Comparison of ENCODE assay signal across 36 cellular contexts in the genomic region with DNA sequence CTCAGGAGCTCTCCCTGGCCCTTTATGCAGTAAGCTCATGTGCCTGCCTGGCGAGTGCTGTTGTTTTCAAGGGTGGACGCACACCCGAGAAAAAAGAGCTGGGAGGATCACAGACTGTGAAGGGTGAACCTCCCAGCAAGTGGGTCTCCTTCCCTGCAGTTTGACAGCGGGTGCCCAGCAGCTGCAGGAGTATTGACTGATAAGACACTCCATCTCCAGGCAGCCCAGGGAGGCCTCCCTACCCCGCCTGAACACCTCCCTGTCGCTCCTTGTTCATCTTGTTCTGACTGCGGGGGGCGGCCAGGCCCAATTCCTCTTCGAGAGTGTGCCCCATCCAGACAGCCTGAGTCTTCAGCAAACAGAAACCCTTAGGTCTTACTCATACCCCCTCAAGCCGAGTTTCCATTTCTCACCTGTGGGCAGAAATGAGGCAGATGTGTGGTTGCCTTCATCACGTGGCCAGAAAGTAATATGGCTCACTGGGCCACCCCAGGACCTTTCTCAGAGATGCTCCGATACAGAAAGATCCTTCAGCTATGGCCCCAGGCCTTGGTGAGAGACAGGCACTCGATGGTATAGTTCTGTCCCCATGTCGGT. TPM values are rescaled to one million over a fixed set of nuclear protein-coding genes. Genes with fewer than 3 reads are reported as not detected.
DNase-seq lines count a peak whose midpoint lies in the region; ATAC-seq, FAIRE-seq and TF ChIP-seq lines count a peak whose summit lies in the region.
"Had no signal": no experiment of that assay in that cellular context is flagged by ENCODE, and none has a peak within 500 bp of the region (broad histone marks: within the 10 kb centered on the region; RNA-seq: fewer than 3 reads in every experiment).

No MANE protein-coding gene starts in this region.

- H3K36me3 ChIP-seq in HepG2 (replicated peaks in 1 of 2; ENCODE audit: control insufficient read depth in 1 of 2, insufficient read depth in 2 of 2, low read length in 2 of 2), result peaks cover 39 to 70% of the 10 kb centered on the region in 2 experiments
- H3K36me3 ChIP-seq: uterus had no signal

- POLR2A ChIA-PET in activated CD4-positive, alpha-beta T cell treated with anti-CD3 and anti-CD28 coated beads for 36 hours (lab: Charles Lee), result no interaction called here
- POLR2A ChIA-PET in activated CD4-positive, alpha-beta T cell treated with anti-CD3 and anti-CD28 coated beads, Interleukin-2, amount 10 ng/mL, durations not matched to agents 7 days and 5 days (lab: Charles Lee), result no interaction called here
- POLR2A ChIA-PET in GM10248 (lab: Yijun Ruan, JAX) (no interaction called here), HepG2 (lab: Yijun Ruan, JAX) (no interaction called here)
- POLR2A ChIA-PET in activated CD8-positive, alpha-beta T cell treated with anti-CD3 and anti-CD28 coated beads for 36 hours (lab: Charles Lee), result interaction anchor here (1.3 to 1.5 kb wide), 2 partner anchors 10 to 13 kb away, joined by 3 to 5 read pairs; no protein-coding TSS in a partner anchor

- TF ChIP-seq RAD21 in HepG2 (CRISPR knock-in tag; IDR thresholded peaks at IDR 0.05), result no peak

- H3K4me2 ChIP-seq in HepG2 (ENCODE audit: low read depth, low read length), result no peak overlapping the region
- H3K4me2 ChIP-seq: smooth muscle cell had no signal

- intact Hi-C loops in activated CD4-positive, alpha-beta T cell treated with anti-CD3 and anti-CD28 coated beads for 36 hours (cut with DNase I, micrococcal nuclease), result no loop called here
- intact Hi-C loops in activated CD8-positive, alpha-beta T cell treated with anti-CD3 and anti-CD28 coated beads for 36 hours (cut with micrococcal nuclease), result no loop called here
- intact Hi-C loops in HepG2 (cut with micrococcal nuclease; ENCODE audit: unreplicated experiment), result no loop called here

- H3K27me3 ChIP-seq in HepG2 (ENCODE audit: control insufficient read depth in 1 of 2, insufficient read depth in 2 of 2, low read length in 2 of 2), result no peaks in the 10 kb centered on the region
- H3K27me3 ChIP-seq: ascending aorta, heart right ventricle, MG63, pancreas, right atrium auricular region, uterus had no signal

- peaks cover 50% of the 10 kb centered on the region for H3K36me3 Mint-ChIP-seq in activated CD4-positive, alpha-beta T cell treated with anti-CD3 and anti-CD28 coated beads for 36 hours (ENCODE audit: low read depth)
- H3K36me3 Mint-ChIP-seq in activated CD4-positive, alpha-beta T cell treated with anti-CD3 and anti-CD28 coated beads, Interleukin-2, amount 10 ng/mL, durations not matched to agents 7 days and 5 days (ENCODE audit: low read depth), result peaks cover 48% of the 10 kb centered on the region
- peaks cover 45% of the 10 kb centered on the region for H3K36me3 Mint-ChIP-seq in activated CD8-positive, alpha-beta T cell treated with anti-CD3 and anti-CD28 coated beads for 36 hours (ENCODE audit: low read depth)

- CTCF ChIA-PET in activated CD4-positive, alpha-beta T cell treated with anti-CD3 and anti-CD28 coated beads for 36 hours (lab: Charles Lee), result interaction anchor here (0.6 to 1.0 kb wide), 3 partner anchors 9 to 15 kb away, joined by 3 to 4 read pairs (median 3); no protein-coding TSS in a partner anchor
- CTCF ChIA-PET in activated CD4-positive, alpha-beta T cell treated with anti-CD3 and anti-CD28 coated beads, Interleukin-2, amount 10 ng/mL, durations not matched to agents 7 days and 5 days (lab: Charles Lee), result interaction anchor here (0.6 to 1.1 kb wide), 3 partner anchors 92 to 160 kb away, joined by 3 read pairs; no protein-coding TSS in a partner anchor
- CTCF ChIA-PET in GM10248 (lab: Yijun Ruan, JAX), result no interaction called here
- CTCF ChIA-PET in activated CD8-positive, alpha-beta T cell treated with anti-CD3 and anti-CD28 coated beads for 36 hours (lab: Charles Lee), result no interaction called here
- CTCF ChIA-PET in HepG2 (lab: Yijun Ruan, JAX; ENCODE audit: low intra/inter-chr PET ratio, low total read pairs), result no interaction called here

- 94% methylated on average over 12 of the region's 14 CpGs for WGBS in HepG2 (ENCODE audit: low lambda C conversion rate)

- ATAC-seq in activated CD4-positive, alpha-beta T cell treated with anti-CD3 and anti-CD28 coated beads for 36 hours, result peak; percentile 82
- peak; percentile 86 for ATAC-seq in activated CD8-positive, alpha-beta T cell treated with anti-CD3 and anti-CD28 coated beads for 36 hours
- peak; percentile 2 for ATAC-seq in HepG2
- ATAC-seq: esophagus mucosa, heart right ventricle, mucosa of descending colon, Panc1, pancreas had no signal

- no peak overlapping the region for H2AFZ ChIP-seq in HepG2 (ENCODE audit: low read length)

- no peaks in the 10 kb centered on the region for H3K9me3 Mint-ChIP-seq in activated CD4-positive, alpha-beta T cell treated with anti-CD3 and anti-CD28 coated beads for 36 hours (ENCODE audit: low read depth)
- H3K9me3 Mint-ChIP-seq in activated CD4-positive, alpha-beta T cell treated with anti-CD3 and anti-CD28 coated beads, Interleukin-2, amount 10 ng/mL, durations not matched to agents 7 days and 5 days, result no peaks in the 10 kb centered on the region
- no peaks in the 10 kb centered on the region for H3K9me3 Mint-ChIP-seq in activated CD8-positive, alpha-beta T cell treated with anti-CD3 and anti-CD28 coated beads for 36 hours
- H3K9me3 Mint-ChIP-seq: activated naive CD4-positive, alpha-beta T cell treated with anti-CD3 and anti-CD28 coated beads, Interleukin-2, amount 50 U/mL, for 24 hours; CD4-positive, alpha-beta T cell; nephron had no signal

- H3K27ac Mint-ChIP-seq in activated CD4-positive, alpha-beta T cell treated with anti-CD3 and anti-CD28 coated beads for 36 hours, result peak overlapping the region; percentile 19
- H3K27ac Mint-ChIP-seq in activated CD4-positive, alpha-beta T cell treated with anti-CD3 and anti-CD28 coated beads, Interleukin-2, amount 10 ng/mL, durations not matched to agents 7 days and 5 days, result no peak overlapping the region
- H3K27ac Mint-ChIP-seq in activated CD8-positive, alpha-beta T cell treated with anti-CD3 and anti-CD28 coated beads for 36 hours, result peak overlapping the region; percentile 53
- H3K27ac Mint-ChIP-seq: activated naive CD4-positive, alpha-beta T cell treated with anti-CD3 and anti-CD28 coated beads, Interleukin-2, amount 50 U/mL, for 24 hours; CD4-positive, alpha-beta T cell; nephron had no signal

- TF ChIP-seq CTCF in GM10248 (IDR thresholded peaks at IDR 0.05; ENCODE audit: control extremely low read depth, extremely low read depth, low read depth, missing control alignments) (no peak), HepG2 (CRISPR knock-in tag; IDR thresholded peaks at IDR 0.05) (no peak)
- TF ChIP-seq CTCF in activated CD8-positive, alpha-beta T cell treated with anti-CD3 and anti-CD28 coated beads for 36 hours (IDR thresholded peaks at IDR 0.05), result no peak

- BruUV-seq in HepG2 (replicated peaks; lab: Mats Ljungman, UMichigan), result TSS peak; percentile 15

- FAIRE-seq in HepG2 (lab: Jason Lieb, UNC), result no peak
- FAIRE-seq: GM19239, pancreas had no signal

- H4K20me1 ChIP-seq in HepG2 (ENCODE audit: insufficient read depth, low read length), result no peaks in the 10 kb centered on the region; the same call in 1 of the 2 replicates

- no peak overlapping the region for H3K4me3 ChIP-seq in HepG2 (replicated peaks in 1 of 3; ENCODE audit: insufficient read depth in 1 of 3, low read depth in 2 of 3, low read length in 3 of 3)
- H3K4me3 ChIP-seq: ascending aorta, heart right ventricle, MG63, mucosa of descending colon, pancreas, right atrium auricular region, smooth muscle cell, thoracic aorta, uterus had no signal

- no peaks in the 10 kb centered on the region for H3K9me3 ChIP-seq in HepG2 (ENCODE audit: low read length)
- H3K9me3 ChIP-seq: ascending aorta, heart right ventricle, MG63, mucosa of descending colon, pancreas, right atrium auricular region, thoracic aorta, uterus had no signal

- no peak overlapping the region for H3K9ac ChIP-seq in HepG2 (ENCODE audit: insufficient read depth, low read depth, low read length)

- H3K27me3 Mint-ChIP-seq in activated CD4-positive, alpha-beta T cell treated with anti-CD3 and anti-CD28 coated beads for 36 hours, result no peaks in the 10 kb centered on the region
- H3K27me3 Mint-ChIP-seq in activated CD4-positive, alpha-beta T cell treated with anti-CD3 and anti-CD28 coated beads, Interleukin-2, amount 10 ng/mL, durations not matched to agents 7 days and 5 days, result no peaks in the 10 kb centered on the region
- no peaks in the 10 kb centered on the region for H3K27me3 Mint-ChIP-seq in activated CD8-positive, alpha-beta T cell treated with anti-CD3 and anti-CD28 coated beads for 36 hours
- H3K27me3 Mint-ChIP-seq: activated naive CD4-positive, alpha-beta T cell treated with anti-CD3 and anti-CD28 coated beads, Interleukin-2, amount 50 U/mL, for 24 hours; CD4-positive, alpha-beta T cell had no signal

- peak; percentile 28 for DNase-seq in activated CD4-positive, alpha-beta T cell treated with anti-CD3 and anti-CD28 coated beads for 36 hours
- DNase-seq in activated CD4-positive, alpha-beta T cell treated with anti-CD3 and anti-CD28 coated beads, Interleukin-2, amount 10 ng/mL, durations not matched to agents 7 days and 5 days, result no peak
- DNase-seq in GM10248 (ENCODE audit: extremely low spot score) (peak; percentile 8), HepG2 (ENCODE audit: low spot score) (no peak), globus pallidus (ENCODE audit: low spot score) (no peak), NCI-H2196 treated with DMSO at 0.1 percent for 48 hours (lab: John Stamatoyannopoulos, UW; ENCODE audit: unreplicated experiment) (no peak), NOMO-1 treated with dmso at 0.1 percent for 144 hours (lab: John Stamatoyannopoulos, UW; ENCODE audit: unreplicated experiment) (no peak)
- DNase-seq in activated CD8-positive, alpha-beta T cell treated with anti-CD3 and anti-CD28 coated beads for 36 hours, result peak; percentile 54
- DNase-seq: 8988T; AML-193; CD4-positive, alpha-beta T cell; EL; foreskin fibroblast; HCEC 1CT; heart right ventricle; KBM-7; kidney glomerular epithelial cell; MG63; mucosa of descending colon; NCI-H1105 treated with DMSO at 0.1 percent for 48 hours; NCI-H2029 treated with DMSO at 0.1 percent for 48 hours; NCI-H2227 treated with DMSO at 0.1 percent for 48 hours; NCI-H526 treated with DMSO at 0.1 percent for 48 hours; pancreas; SIG-M5; stimulated activated naive CD4-positive, alpha-beta T cell; uterus had no signal

- TF ChIP-seq EP300 in HepG2 (IDR thresholded peaks at IDR 0.05; ENCODE audit: low read depth in 2 of 2, low read length in 2 of 2), result no peak
- TF ChIP-seq EP300 in HepG2 (CRISPR knock-in tag; IDR thresholded peaks at IDR 0.05; ENCODE audit: borderline replicate concordance), result no peak

- peaks cover 21% of the 10 kb centered on the region for H3K4me1 ChIP-seq in HepG2 (ENCODE audit: insufficient read depth, low read length)
- H3K4me1 ChIP-seq: ascending aorta, pancreas, uterus had no signal

- 0 out of 4 replicates have a peak, but pooled peaks of 1 of the 2 experiments have one; percentile 24 for TF ChIP-seq POLR2A in HepG2 (IDR thresholded peaks at IDR 0.05; ENCODE audit: insufficient read depth in 1 of 2, low read depth in 2 of 2, low read length in 2 of 2)

- no peak overlapping the region for H3K27ac ChIP-seq in HepG2 (ENCODE audit: extremely low read length, insufficient read depth, low read length)
- H3K27ac ChIP-seq: ascending aorta, heart right ventricle, pancreas, right atrium auricular region, thoracic aorta, uterus had no signal

- no peak overlapping the region for H3K4me3 Mint-ChIP-seq in activated CD4-positive, alpha-beta T cell treated with anti-CD3 and anti-CD28 coated beads for 36 hours
- H3K4me3 Mint-ChIP-seq in activated CD4-positive, alpha-beta T cell treated with anti-CD3 and anti-CD28 coated beads, Interleukin-2, amount 10 ng/mL, durations not matched to agents 7 days and 5 days, result no peak overlapping the region
- no peak overlapping the region for H3K4me3 Mint-ChIP-seq in activated CD8-positive, alpha-beta T cell treated with anti-CD3 and anti-CD28 coated beads for 36 hours
- H3K4me3 Mint-ChIP-seq: activated naive CD4-positive, alpha-beta T cell treated with anti-CD3 and anti-CD28 coated beads, Interleukin-2, amount 50 U/mL, for 24 hours; CD4-positive, alpha-beta T cell; nephron had no signal

- in situ Hi-C loops in HepG2 (cut with HindIII; ENCODE audit: extremely low pct_ligation_motif_present, low pct_unique_long_range_greater_than_20kb), result loop anchor here (5.0 kb wide), 1 partner anchor 67 kb away; no protein-coding TSS in a partner anchor

- H3K4me1 Mint-ChIP-seq in activated CD4-positive, alpha-beta T cell treated with anti-CD3 and anti-CD28 coated beads for 36 hours, result peaks cover 10% of the 10 kb centered on the region
- H3K4me1 Mint-ChIP-seq in activated CD4-positive, alpha-beta T cell treated with anti-CD3 and anti-CD28 coated beads, Interleukin-2, amount 10 ng/mL, durations not matched to agents 7 days and 5 days, result no peaks in the 10 kb centered on the region
- H3K4me1 Mint-ChIP-seq in activated CD8-positive, alpha-beta T cell treated with anti-CD3 and anti-CD28 coated beads for 36 hours (ENCODE audit: low read depth), result peaks cover 12% of the 10 kb centered on the region
- H3K4me1 Mint-ChIP-seq: activated naive CD4-positive, alpha-beta T cell treated with anti-CD3 and anti-CD28 coated beads, Interleukin-2, amount 50 U/mL, for 24 hours; nephron had no signal

- H3K79me2 ChIP-seq in HepG2 (ENCODE audit: insufficient read depth, low read length), result no peaks in the 10 kb centered on the region

RNA-seq across cellular contexts. Expression of a gene that starts 17.2 kb away (rescaled TPM):
- total RNA-seq in activated CD4-positive, alpha-beta T cell treated with anti-CD3 and anti-CD28 coated beads for 36 hours, result 100 to 1,000 TPM; 257 to 328 TPM
- 100 to 1,000 TPM; 136 to 149 TPM for total RNA-seq in activated CD4-positive, alpha-beta T cell treated with anti-CD3 and anti-CD28 coated beads, Interleukin-2, amount 10 ng/mL, durations not matched to agents 7 days and 5 days
- total RNA-seq in activated CD8-positive, alpha-beta T cell treated with anti-CD3 and anti-CD28 coated beads for 36 hours, result 100 to 1,000 TPM; 278 to 292 TPM
- total RNA-seq in HepG2 (2016; rRNA removed; fragmentation: Illumina TruSeq; extraction: Trizol), result 90.3 and 107 TPM in 2 replicates
- 35.9 and 38.8 TPM in 2 replicates for total RNA-seq in HepG2 (2016; cell fraction: cytosol; rRNA removed; fragmentation: Illumina TruSeq; extraction: Trizol; ENCODE audit: low read depth)
- total RNA-seq in HepG2 (2016; cell fraction: insoluble cytoplasmic fraction; rRNA removed; fragmentation: Illumina TruSeq; extraction: Trizol), result 93.0 and 94.6 TPM in 2 replicates
- 44.2 and 48.6 TPM in 2 replicates for total RNA-seq in HepG2 (2016; cell fraction: membrane; rRNA removed; fragmentation: Illumina TruSeq; extraction: Trizol)
- 45.4 and 53.0 TPM in 2 replicates for total RNA-seq in HepG2 (2016; cell fraction: nucleus; rRNA removed; fragmentation: Illumina TruSeq; extraction: Trizol)
- polyA plus RNA-seq in HepG2 (2011; rRNA removed), result 81.4 and 90.1 TPM in 2 replicates
- polyA plus RNA-seq in HepG2 (2011; cell fraction: cytosol; rRNA removed), result 48.1 and 61.9 TPM in 2 replicates
- polyA plus RNA-seq in HepG2 (2011; cell fraction: nucleus; rRNA removed), result 51.2 and 52.4 TPM in 2 replicates
- polyA plus RNA-seq in HepG2 (2012), result 126 and 145 TPM in 2 replicates
- polyA plus RNA-seq in HepG2 (2016; cell fraction: cytosol; fragmentation: Illumina TruSeq; extraction: Trizol; ENCODE audit: low read depth), result 80.9 and 96.5 TPM in 2 replicates
- polyA plus RNA-seq in HepG2 (2016; cell fraction: insoluble cytoplasmic fraction; fragmentation: Illumina TruSeq; extraction: Trizol; ENCODE audit: low read depth), result 203 and 256 TPM in 2 replicates
- polyA plus RNA-seq in HepG2 (2016; cell fraction: membrane; fragmentation: Illumina TruSeq; extraction: Trizol; ENCODE audit: low read depth), result 77.6 and 81.5 TPM in 2 replicates
- 113 and 123 TPM in 2 replicates for polyA plus RNA-seq in HepG2 (2016; cell fraction: nucleus; fragmentation: Illumina TruSeq; extraction: Trizol; ENCODE audit: insufficient read depth, low read depth)
- 189 and 195 TPM in 2 replicates for polyA minus RNA-seq in HepG2 (2011; rRNA and poly(A)+ RNA removed; ENCODE audit: low replicate concordance)
- 86.4 and 103 TPM in 2 replicates for polyA minus RNA-seq in HepG2 (2011; cell fraction: cytosol; rRNA and poly(A)+ RNA removed)
- 29.9 and 37.8 TPM in 2 replicates for polyA minus RNA-seq in HepG2 (2011; cell fraction: nucleus; rRNA and poly(A)+ RNA removed)

RNA-seq across cellular contexts. Expression of a gene that starts 17.3 kb away (rescaled TPM):
- 10 to 100 TPM; 47.5 to 50.5 TPM for total RNA-seq in activated CD4-positive, alpha-beta T cell treated with anti-CD3 and anti-CD28 coated beads for 36 hours
- 10 to 100 TPM; 39.1 to 40.3 TPM for total RNA-seq in activated CD4-positive, alpha-beta T cell treated with anti-CD3 and anti-CD28 coated beads, Interleukin-2, amount 10 ng/mL, durations not matched to agents 7 days and 5 days
- 10 to 100 TPM; 25.9 to 26.9 TPM for total RNA-seq in activated CD8-positive, alpha-beta T cell treated with anti-CD3 and anti-CD28 coated beads for 36 hours
- total RNA-seq in HepG2 (2016; rRNA removed; fragmentation: Illumina TruSeq; extraction: Trizol), result 23.9 and 28.0 TPM in 2 replicates
- 13.7 and 16.8 TPM in 2 replicates for total RNA-seq in HepG2 (2016; cell fraction: cytosol; rRNA removed; fragmentation: Illumina TruSeq; extraction: Trizol; ENCODE audit: low read depth)
- 21.2 and 33.5 TPM in 2 replicates for total RNA-seq in HepG2 (2016; cell fraction: insoluble cytoplasmic fraction; rRNA removed; fragmentation: Illumina TruSeq; extraction: Trizol)
- 15.6 and 15.7 TPM in 2 replicates for total RNA-seq in HepG2 (2016; cell fraction: membrane; rRNA removed; fragmentation: Illumina TruSeq; extraction: Trizol)
- 13.0 and 16.7 TPM in 2 replicates for total RNA-seq in HepG2 (2016; cell fraction: nucleus; rRNA removed; fragmentation: Illumina TruSeq; extraction: Trizol)
- polyA plus RNA-seq in HepG2 (2011; rRNA removed), result 36.0 and 38.3 TPM in 2 replicates
- polyA plus RNA-seq in HepG2 (2011; cell fraction: cytosol; rRNA removed), result 47.3 and 50.3 TPM in 2 replicates
- 19.1 and 23.0 TPM in 2 replicates for polyA plus RNA-seq in HepG2 (2011; cell fraction: nucleus; rRNA removed)
- polyA plus RNA-seq in HepG2 (2012), result 20.3 and 22.3 TPM in 2 replicates
- polyA plus RNA-seq in HepG2 (2016; cell fraction: cytosol; fragmentation: Illumina TruSeq; extraction: Trizol; ENCODE audit: low read depth), result 17.6 and 20.9 TPM in 2 replicates
- 42.1 and 47.6 TPM in 2 replicates for polyA plus RNA-seq in HepG2 (2016; cell fraction: insoluble cytoplasmic fraction; fragmentation: Illumina TruSeq; extraction: Trizol; ENCODE audit: low read depth)
- polyA plus RNA-seq in HepG2 (2016; cell fraction: membrane; fragmentation: Illumina TruSeq; extraction: Trizol; ENCODE audit: low read depth), result 19.0 and 20.3 TPM in 2 replicates
- polyA plus RNA-seq in HepG2 (2016; cell fraction: nucleus; fragmentation: Illumina TruSeq; extraction: Trizol; ENCODE audit: insufficient read depth, low read depth), result 26.3 and 27.9 TPM in 2 replicates
- polyA minus RNA-seq in HepG2 (2011; rRNA and poly(A)+ RNA removed; ENCODE audit: low replicate concordance), result 18.8 and 29.8 TPM in 2 replicates
- polyA minus RNA-seq in HepG2 (2011; cell fraction: cytosol; rRNA and poly(A)+ RNA removed), result 7.5 and 9.2 TPM in 2 replicates
- polyA minus RNA-seq in HepG2 (2011; cell fraction: nucleus; rRNA and poly(A)+ RNA removed), result 8.9 and 10.7 TPM in 2 replicates

Comparison
In these comparisons a context has a peak if more than half of its experiments do, and no peak if none do; other contexts are left out.
1. DNase-seq: peak in activated CD4-positive, alpha-beta T cell treated with anti-CD3 and anti-CD28 coated beads for 36 hours (single experiment), GM10248 (single experiment) and activated CD8-positive, alpha-beta T cell treated with anti-CD3 and anti-CD28 coated beads for 36 hours (single experiment); none in activated CD4-positive, alpha-beta T cell treated with anti-CD3 and anti-CD28 coated beads, Interleukin-2, amount 10 ng/mL, durations not matched to agents 7 days and 5 days (single experiment), HepG2 (single experiment), globus pallidus (single experiment), NCI-H2196 treated with DMSO at 0.1 percent for 48 hours (single experiment) and NOMO-1 treated with dmso at 0.1 percent for 144 hours (single experiment).
2. ATAC-seq: peak in every context shown above with its lines; median percentile 86 in activated CD8-positive, alpha-beta T cell treated with anti-CD3 and anti-CD28 coated beads for 36 hours; 82 in activated CD4-positive, alpha-beta T cell treated with anti-CD3 and anti-CD28 coated beads for 36 hours; 2 in HepG2.
3. CTCF ChIA-PET loops: an anchor here in activated CD4-positive, alpha-beta T cell treated with anti-CD3 and anti-CD28 coated beads for 36 hours (0.6 to 1.0 kb wide) and activated CD4-positive, alpha-beta T cell treated with anti-CD3 and anti-CD28 coated beads, Interleukin-2, amount 10 ng/mL, durations not matched to agents 7 days and 5 days (0.6 to 1.1 kb wide); none called in GM10248, activated CD8-positive, alpha-beta T cell treated with anti-CD3 and anti-CD28 coated beads for 36 hours and HepG2.